ENCODE assay signal across 8 cellular contexts in the genomic region with DNA sequence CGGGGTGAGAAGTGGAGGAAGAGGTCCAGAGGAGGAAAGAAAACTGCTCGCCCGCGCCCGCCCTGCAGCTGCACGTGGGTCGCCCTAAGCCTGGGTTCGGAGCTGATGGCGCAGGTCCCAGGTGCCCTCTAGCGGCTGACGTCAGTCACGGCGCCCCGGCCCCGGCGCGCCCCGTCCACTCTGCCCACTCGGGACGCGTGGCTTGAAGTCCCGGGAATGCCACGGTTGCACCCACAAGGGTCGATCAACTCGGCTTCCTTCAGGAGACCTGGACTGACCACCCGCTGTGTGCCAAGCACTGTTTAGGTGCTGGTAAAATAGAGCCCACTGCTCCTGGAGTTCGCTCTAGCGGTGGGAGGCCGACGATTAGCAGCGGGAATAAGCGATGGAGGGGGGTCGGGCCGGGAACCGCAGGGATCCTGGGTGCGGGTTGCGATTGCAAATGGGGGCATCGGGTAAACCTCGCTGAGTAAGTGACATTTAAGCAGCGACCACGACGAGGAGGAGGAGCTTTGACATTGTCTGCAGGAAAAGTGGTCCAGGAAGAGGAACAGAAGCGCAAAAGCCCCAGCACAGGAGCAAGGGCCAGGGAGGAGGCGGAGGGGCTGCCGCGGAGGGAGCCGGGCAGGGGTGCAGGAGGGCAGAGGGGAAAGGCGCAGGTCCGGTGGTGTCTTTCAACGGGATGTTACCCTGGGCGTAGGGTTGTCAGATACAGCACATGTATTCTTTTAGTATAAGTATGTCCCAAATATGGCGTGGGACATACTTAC. TPM values are rescaled to one million over a fixed set of nuclear protein-coding genes. Genes with fewer than 3 reads are reported as not detected.
DNase-seq lines count a peak whose midpoint lies in the region; ATAC-seq and TF ChIP-seq lines count a peak whose summit lies in the region.

No MANE protein-coding gene starts in this region.

- no peaks in the 10 kb centered on the region for H3K27me3 Mint-ChIP-seq in activated T-helper 17 cell treated with anti-CD3 and anti-CD28 coated beads, Interleukin-2, amount 50 U/mL, for 72 hours
- H3K27me3 Mint-ChIP-seq in nephron progenitor cell (ENCODE audit: low read depth, poor library complexity): peaks cover 15% of the 10 kb centered on the region

- peak overlapping the region; percentile 99 for H3K4me3 Mint-ChIP-seq in activated T-helper 17 cell treated with anti-CD3 and anti-CD28 coated beads, Interleukin-2, amount 50 U/mL, for 72 hours
- H3K4me3 Mint-ChIP-seq in nephron progenitor cell: peak overlapping the region; percentile 92

- DNase-seq in D341Med (ENCODE audit: low spot score) (peak; percentile 91), HuH-7.5 (ENCODE audit: low spot score) (peak; percentile 80), fibroblast of the conjunctiva (ENCODE audit: low read depth) (peak; percentile 66), nephron progenitor cell (peak; percentile 83)
- DNase-seq in stimulated activated naive CD8-positive, alpha-beta T cell treated with anti-CD3 and anti-CD28 coated beads, Interleukin-15, Interleukin-2, amounts not matched to agents 100 U/mL and 50 U/mL, for 24 hours: peak; percentile 88

- H3K9me3 Mint-ChIP-seq in activated T-helper 17 cell treated with anti-CD3 and anti-CD28 coated beads, Interleukin-2, amount 50 U/mL, for 72 hours: no peaks in the 10 kb centered on the region
- no peaks in the 10 kb centered on the region for H3K9me3 Mint-ChIP-seq in nephron progenitor cell

- peak; percentile 54 for ATAC-seq in GM21381 (IDR thresholded peaks at IDR 0.05; ENCODE audit: unreplicated experiment)
- peak; percentile 66 for ATAC-seq in activated T-helper 17 cell treated with anti-CD3 and anti-CD28 coated beads, Interleukin-2, amount 50 U/mL, for 72 hours (replicated peaks)
- ATAC-seq in stimulated activated naive CD8-positive, alpha-beta T cell treated with anti-CD3 and anti-CD28 coated beads, Interleukin-15, Interleukin-2, amounts not matched to agents 100 U/mL and 50 U/mL, for 24 hours: peak; percentile 69

- H3K27ac Mint-ChIP-seq in activated T-helper 17 cell treated with anti-CD3 and anti-CD28 coated beads, Interleukin-2, amount 50 U/mL, for 72 hours: peak overlapping the region; percentile 73
- H3K27ac Mint-ChIP-seq in nephron progenitor cell: no peak overlapping the region

- TF ChIP-seq CTCF in nephron progenitor cell (IDR thresholded peaks at IDR 0.05): peak; percentile 97

- H3K36me3 Mint-ChIP-seq in activated T-helper 17 cell treated with anti-CD3 and anti-CD28 coated beads, Interleukin-2, amount 50 U/mL, for 72 hours (ENCODE audit: low read depth): peaks cover 17% of the 10 kb centered on the region
- no peaks in the 10 kb centered on the region for H3K36me3 Mint-ChIP-seq in nephron progenitor cell (ENCODE audit: low read depth)

- peaks cover 25% of the 10 kb centered on the region for H3K4me1 Mint-ChIP-seq in activated T-helper 17 cell treated with anti-CD3 and anti-CD28 coated beads, Interleukin-2, amount 50 U/mL, for 72 hours
- H3K4me1 Mint-ChIP-seq in nephron progenitor cell: peaks cover 52% of the 10 kb centered on the region

TF ChIP-seq in PFSK-1, 5 proteins besides CTCF, POLR2A, EP300 and RAD21:
- TF ChIP-seq SIN3A (IDR thresholded peaks at IDR 0.05; ENCODE audit: borderline replicate concordance, insufficient read depth, low read length) (peak; percentile 42; the same call in 1 of the 2 replicates), TAF1 (IDR thresholded peaks at IDR 0.05; ENCODE audit: borderline replicate concordance, insufficient read depth, low read length) (no peak), FOXP2 (optimal IDR thresholded peaks at IDR 0.05; ENCODE audit: borderline replicate concordance, extremely low read depth, extremely low read length, insufficient read depth) (no peak), POLR2AphosphoS5 (IDR thresholded peaks at IDR 0.05; ENCODE audit: low read depth, low read length) (no peak)
- TF ChIP-seq, protein P1, sequence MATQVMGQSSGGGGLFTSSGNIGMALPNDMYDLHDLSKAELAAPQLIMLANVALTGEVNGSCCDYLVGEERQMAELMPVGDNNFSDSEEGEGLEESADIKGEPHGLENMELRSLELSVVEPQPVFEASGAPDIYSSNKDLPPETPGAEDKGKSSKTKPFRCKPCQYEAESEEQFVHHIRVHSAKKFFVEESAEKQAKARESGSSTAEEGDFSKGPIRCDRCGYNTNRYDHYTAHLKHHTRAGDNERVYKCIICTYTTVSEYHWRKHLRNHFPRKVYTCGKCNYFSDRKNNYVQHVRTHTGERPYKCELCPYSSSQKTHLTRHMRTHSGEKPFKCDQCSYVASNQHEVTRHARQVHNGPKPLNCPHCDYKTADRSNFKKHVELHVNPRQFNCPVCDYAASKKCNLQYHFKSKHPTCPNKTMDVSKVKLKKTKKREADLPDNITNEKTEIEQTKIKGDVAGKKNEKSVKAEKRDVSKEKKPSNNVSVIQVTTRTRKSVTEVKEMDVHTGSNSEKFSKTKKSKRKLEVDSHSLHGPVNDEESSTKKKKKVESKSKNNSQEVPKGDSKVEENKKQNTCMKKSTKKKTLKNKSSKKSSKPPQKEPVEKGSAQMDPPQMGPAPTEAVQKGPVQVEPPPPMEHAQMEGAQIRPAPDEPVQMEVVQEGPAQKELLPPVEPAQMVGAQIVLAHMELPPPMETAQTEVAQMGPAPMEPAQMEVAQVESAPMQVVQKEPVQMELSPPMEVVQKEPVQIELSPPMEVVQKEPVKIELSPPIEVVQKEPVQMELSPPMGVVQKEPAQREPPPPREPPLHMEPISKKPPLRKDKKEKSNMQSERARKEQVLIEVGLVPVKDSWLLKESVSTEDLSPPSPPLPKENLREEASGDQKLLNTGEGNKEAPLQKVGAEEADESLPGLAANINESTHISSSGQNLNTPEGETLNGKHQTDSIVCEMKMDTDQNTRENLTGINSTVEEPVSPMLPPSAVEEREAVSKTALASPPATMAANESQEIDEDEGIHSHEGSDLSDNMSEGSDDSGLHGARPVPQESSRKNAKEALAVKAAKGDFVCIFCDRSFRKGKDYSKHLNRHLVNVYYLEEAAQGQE (IDR thresholded peaks at IDR 0.05; ENCODE audit: insufficient read depth in 1 of 2, low read depth in 2 of 2, low read length in 2 of 2): no peak

RNA-seq across cellular contexts. Expression of a gene that starts 5.1 kb away (rescaled TPM):
- 8.1 TPM for polyA plus RNA-seq in PFSK-1 (2012; ENCODE audit: insufficient read length, low read depth)
- 10 to 100 TPM in 1 of 2 donors, 1 to 10 TPM in 1; 8.2 to 11.2 TPM for total RNA-seq in activated T-helper 17 cell treated with anti-CD3 and anti-CD28 coated beads, Interleukin-2, amount 50 U/mL, for 72 hours

RNA-seq across cellular contexts. Expression of a gene that starts 9.5 kb away (rescaled TPM):
- 1.6 TPM for polyA plus RNA-seq in PFSK-1 (2012; ENCODE audit: insufficient read length, low read depth)
- 1 to 10 TPM; 2.3 to 5.5 TPM for total RNA-seq in activated T-helper 17 cell treated with anti-CD3 and anti-CD28 coated beads, Interleukin-2, amount 50 U/mL, for 72 hours

RNA-seq across cellular contexts. Expression of a gene that starts 48.3 kb away (rescaled TPM):
- polyA plus RNA-seq in PFSK-1 (2012; ENCODE audit: insufficient read length, low read depth): 26.0 TPM
- total RNA-seq in activated T-helper 17 cell treated with anti-CD3 and anti-CD28 coated beads, Interleukin-2, amount 50 U/mL, for 72 hours: 10 to 100 TPM; 33.5 to 37.8 TPM

RNA-seq across cellular contexts. Expression of a gene that starts 48.3 kb away (rescaled TPM):
- 9.0 TPM for polyA plus RNA-seq in PFSK-1 (2012; ENCODE audit: insufficient read length, low read depth)
- total RNA-seq in activated T-helper 17 cell treated with anti-CD3 and anti-CD28 coated beads, Interleukin-2, amount 50 U/mL, for 72 hours: 1 to 10 TPM; 4.6 to 4.9 TPM

Comparison
In these comparisons a context has a peak if more than half of its experiments do, and no peak if none do; other contexts are left out.
1. Peak in every context shown above with its lines: DNase-seq and ATAC-seq.